8 cellular contexts compared by ENCODE assay signal in genomic region chr11:122852071-122852831, GRCh38. TPM values are rescaled to one million over a fixed set of nuclear protein-coding genes. Genes with fewer than 3 reads are reported as not detected.
DNase-seq lines count a peak whose midpoint lies in the region; ATAC-seq and TF ChIP-seq lines count a peak whose summit lies in the region.
"Had no signal": no experiment of that assay in that cellular context is flagged by ENCODE, and none has a peak within 500 bp of the region (broad histone marks: within the 10 kb centered on the region; RNA-seq: fewer than 3 reads in every experiment).

No MANE protein-coding gene starts in this region.

- no peak for TF ChIP-seq CTCF in GM13977 (IDR thresholded peaks at IDR 0.05; ENCODE audit: extremely low read depth, insufficient read depth, missing control alignments)

- in situ Hi-C loops in GM13977 (cut with MboI; ENCODE audit: low pct_unique_long_range_greater_than_20kb, low sequenced_read_pairs, unreplicated experiment) = loop anchor here (5.0 kb wide), 1 partner anchor 50 kb away; no protein-coding TSS in a partner anchor

- H3K36me3 ChIP-seq in Karpas-422 (ENCODE audit: insufficient read depth, low read length) = no peaks in the 10 kb centered on the region

- H3K4me1 Mint-ChIP-seq in activated T-cell treated with anti-CD3 and anti-CD28 coated beads, Interleukin-2, amount 50 U/mL, for 4 hours (ENCODE audit: low read depth) = peaks cover 60% of the 10 kb centered on the region
- H3K4me1 Mint-ChIP-seq in stimulated activated memory B cell treated with anti-CD40 and anti-IgM and Interleukin-4, amounts not matched to agents 10 μg/mL and 1 μg/mL and 100 μg/mL, for 72 hours = peaks cover 48% of the 10 kb centered on the region

- no peaks in the 10 kb centered on the region for H4K20me1 ChIP-seq in Karpas-422 (ENCODE audit: insufficient read depth, low read depth, low read length)

- peak overlapping the region; percentile 70 for H3K27ac Mint-ChIP-seq in stimulated activated memory B cell treated with anti-CD40 and anti-IgM and Interleukin-4, amounts not matched to agents 10 μg/mL and 1 μg/mL and 100 μg/mL, for 72 hours

- no peaks in the 10 kb centered on the region for H3K9me3 ChIP-seq in Karpas-422 (ENCODE audit: low read length)

- peak overlapping the region; percentile 18; the same call in 1 of the 2 replicates for H2AFZ ChIP-seq in Karpas-422 (ENCODE audit: low read length)

- H3K4me2 ChIP-seq in Karpas-422 (ENCODE audit: low read depth, low read length, poor library complexity, severe bottlenecking) = peak overlapping the region; percentile 70

- no peaks in the 10 kb centered on the region for H3K9me3 Mint-ChIP-seq in activated T-cell treated with anti-CD3 and anti-CD28 coated beads, Interleukin-2, amount 50 U/mL, for 4 hours
- H3K9me3 Mint-ChIP-seq in stimulated activated memory B cell treated with anti-CD40 and anti-IgM and Interleukin-4, amounts not matched to agents 10 μg/mL and 1 μg/mL and 100 μg/mL, for 72 hours = no peaks in the 10 kb centered on the region

- ATAC-seq in activated T-cell treated with anti-CD3 and anti-CD28 coated beads, Interleukin-2, amount 50 U/mL, for 4 hours = peak; percentile 16 to 20
- no peak for ATAC-seq in stimulated activated memory B cell treated with anti-CD40 and anti-IgM and Interleukin-4, amounts not matched to agents 10 μg/mL and 1 μg/mL and 100 μg/mL, for 72 hours
- no peak for ATAC-seq in HG03432 (IDR thresholded peaks at IDR 0.05; ENCODE audit: unreplicated experiment)

- no peak overlapping the region for H3K27ac ChIP-seq in Karpas-422 (ENCODE audit: low read length)

- H3K36me3 Mint-ChIP-seq in activated T-cell treated with anti-CD3 and anti-CD28 coated beads, Interleukin-2, amount 50 U/mL, for 4 hours (ENCODE audit: insufficient read depth) = peaks cover 2% of the 10 kb centered on the region
- no peaks in the 10 kb centered on the region for H3K36me3 Mint-ChIP-seq in stimulated activated memory B cell treated with anti-CD40 and anti-IgM and Interleukin-4, amounts not matched to agents 10 μg/mL and 1 μg/mL and 100 μg/mL, for 72 hours

- peaks cover 16% of the 10 kb centered on the region for H3K4me1 ChIP-seq in Karpas-422 (ENCODE audit: low read length)

- H3K9ac ChIP-seq in Karpas-422 (ENCODE audit: low read length) = peak overlapping the region; percentile 28

- peak overlapping the region; percentile 61 for H3K4me3 Mint-ChIP-seq in activated T-cell treated with anti-CD3 and anti-CD28 coated beads, Interleukin-2, amount 50 U/mL, for 4 hours
- H3K4me3 Mint-ChIP-seq in stimulated activated memory B cell treated with anti-CD40 and anti-IgM and Interleukin-4, amounts not matched to agents 10 μg/mL and 1 μg/mL and 100 μg/mL, for 72 hours = peak overlapping the region; percentile 71

- DNase-seq in Karpas-422 (peak; percentile 50), fibroblast of peridontal ligament (ENCODE audit: extremely low read depth) (peak; percentile 17), GM13977 (ENCODE audit: low spot score) (no peak), NCI-H2196 (lab: John Stamatoyannopoulos, UW; ENCODE audit: unreplicated experiment) (no peak)
- DNase-seq in activated T-cell treated with anti-CD3 and anti-CD28 coated beads, Interleukin-2, amount 50 U/mL, for 4 hours = peak; percentile 24
- DNase-seq: NCI-H526 had no signal

- no peaks in the 10 kb centered on the region for H3K27me3 ChIP-seq in Karpas-422 (ENCODE audit: low read length)

- no peaks in the 10 kb centered on the region for H3K27me3 Mint-ChIP-seq in activated T-cell treated with anti-CD3 and anti-CD28 coated beads, Interleukin-2, amount 50 U/mL, for 4 hours (ENCODE audit: low read depth)
- no peaks in the 10 kb centered on the region for H3K27me3 Mint-ChIP-seq in stimulated activated memory B cell treated with anti-CD40 and anti-IgM and Interleukin-4, amounts not matched to agents 10 μg/mL and 1 μg/mL and 100 μg/mL, for 72 hours

- no peaks in the 10 kb centered on the region for H3K79me2 ChIP-seq in Karpas-422 (ENCODE audit: low read length)

- peak overlapping the region; percentile 39; the same call in 1 of the 2 replicates for H3K4me3 ChIP-seq in Karpas-422 (ENCODE audit: low read length)

- no peaks in the 10 kb centered on the region for H3K9me2 ChIP-seq in Karpas-422 (replicated peaks; ENCODE audit: insufficient read depth, low read length)

RNA-seq across cellular contexts. Expression of gene CRTAM, which starts 14.0 kb away (rescaled TPM):
- not detected in 2 replicates for total RNA-seq in Karpas-422 (2014; rRNA removed; shearing (Covaris generic); ENCODE audit: low replicate concordance)
- total RNA-seq in activated T-cell treated with anti-CD3 and anti-CD28 coated beads, Interleukin-2, amount 50 U/mL, for 4 hours = 10 to 100 TPM; 20.7 to 23.7 (median 20.8) TPM

RNA-seq across cellular contexts. Expression of gene JHY, which starts 30.3 kb away (rescaled TPM):
- total RNA-seq in Karpas-422 (2014; rRNA removed; shearing (Covaris generic); ENCODE audit: low replicate concordance) = not detected in 2 replicates
- 1 to 10 TPM; 1.7 to 1.8 (median 1.8) TPM for total RNA-seq in activated T-cell treated with anti-CD3 and anti-CD28 coated beads, Interleukin-2, amount 50 U/mL, for 4 hours

Comparison
In these comparisons a context has a peak if more than half of its experiments do, and no peak if none do; other contexts are left out.
1. DNase-seq: peak in Karpas-422 (single experiment), activated T-cell treated with anti-CD3 and anti-CD28 coated beads, Interleukin-2, amount 50 U/mL, for 4 hours (single experiment) and fibroblast of peridontal ligament (single experiment); none in GM13977 (single experiment) and NCI-H2196 (single experiment).
2. ATAC-seq: peak in activated T-cell treated with anti-CD3 and anti-CD28 coated beads, Interleukin-2, amount 50 U/mL, for 4 hours (2 of 2); none in stimulated activated memory B cell treated with anti-CD40 and anti-IgM and Interleukin-4, amounts not matched to agents 10 μg/mL and 1 μg/mL and 100 μg/mL, for 72 hours (single experiment) and HG03432 (single experiment).
3. RNA of gene CRTAM, which starts 14.0 kb away (total RNA-seq): 20.7 to 23.7 TPM in activated T-cell treated with anti-CD3 and anti-CD28 coated beads, Interleukin-2, amount 50 U/mL, for 4 hours; not detected in Karpas-422; every median in the first group is over 10 times any median in the second.